In the genomic region with DNA sequence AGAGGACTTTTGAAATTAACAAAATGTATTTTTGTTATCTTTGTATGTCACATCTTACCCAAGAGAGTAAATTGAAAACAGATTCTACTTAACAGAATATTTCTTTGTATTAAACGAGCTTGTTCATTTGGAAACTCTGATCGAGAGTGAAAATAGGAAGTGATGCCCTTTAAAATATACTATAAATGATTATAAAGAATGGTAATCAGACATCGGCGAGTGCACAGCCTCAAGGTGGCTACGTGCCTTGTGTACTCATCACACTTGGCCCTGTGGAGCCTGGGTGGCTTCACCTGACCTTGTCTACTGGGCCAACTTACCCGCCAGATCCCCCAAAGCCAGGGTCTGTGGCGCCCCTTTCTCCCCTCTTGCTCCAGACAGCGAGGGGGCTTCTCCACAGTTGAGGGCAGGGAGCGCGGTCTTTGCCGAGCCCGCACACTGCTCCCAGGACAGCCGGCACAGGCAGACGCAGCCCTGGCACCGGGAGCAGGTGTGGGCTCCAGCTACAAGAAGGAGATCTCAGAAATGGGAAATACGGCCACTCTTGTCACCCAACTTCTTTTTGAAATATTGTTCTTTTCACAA, we compare ENCODE assay signal across 20 cellular contexts.
DNase-seq lines count a peak whose midpoint lies in the region; ATAC-seq, FAIRE-seq and TF ChIP-seq lines count a peak whose summit lies in the region.
"Had no signal": no experiment of that assay in that cellular context is flagged by ENCODE, and none has a peak within 500 bp of the region (broad histone marks: within the 10 kb centered on the region; RNA-seq: fewer than 3 reads in every experiment).

No MANE protein-coding gene starts in this region.

- intact Hi-C loops in kidney (cut with DNase I), result no loop called here

- H3K4me1 ChIP-seq in kidney (ENCODE audit: control insufficient read depth in 1 of 2, insufficient read depth in 1 of 2, low read depth in 1 of 2, low read length in 2 of 2), result no peaks in the 10 kb centered on the region
- no peaks in the 10 kb centered on the region for H3K4me1 ChIP-seq in effector memory CD4-positive, alpha-beta T cell (ENCODE audit: control insufficient read depth, insufficient read depth, low read length, poor library complexity, severe bottlenecking)
- H3K4me1 ChIP-seq: A549 had no signal

- H3K4me1 Mint-ChIP-seq in progenitor cell of endocrine pancreas (ENCODE audit: low read depth), result no peaks in the 10 kb centered on the region
- no peaks in the 10 kb centered on the region for H3K4me1 Mint-ChIP-seq in activated naive CD8-positive, alpha-beta T cell treated with anti-CD3 and anti-CD28 coated beads, Interleukin-2, amount 50 U/mL, for 24 hours
- H3K4me1 Mint-ChIP-seq: T-cell had no signal

- H3K27ac ChIP-seq in kidney (ENCODE audit: low read depth in 2 of 2, low read length in 2 of 2), result no peak overlapping the region
- no peak overlapping the region for H3K27ac ChIP-seq in effector memory CD4-positive, alpha-beta T cell (ENCODE audit: insufficient read depth, low read length, poor library complexity, severe bottlenecking)
- H3K27ac ChIP-seq: A549 had no signal

- peak; percentile 49 for DNase-seq in kidney
- DNase-seq in progenitor cell of endocrine pancreas (ENCODE audit: low spot score, unreplicated experiment), result no peak
- no peak for DNase-seq in effector memory CD4-positive, alpha-beta T cell
- DNase-seq in activated naive CD8-positive, alpha-beta T cell treated with anti-CD3 and anti-CD28 coated beads, Interleukin-2, amount 50 U/mL, for 24 hours, result no peak
- DNase-seq: C1 segment of cervical spinal cord, DND-41, GOT3, NCI-H1436, NCI-H2029, NCI-H82, SK-N-SH, T-cell had no signal

- TF ChIP-seq CTCF in kidney (IDR thresholded peaks at IDR 0.05; ENCODE audit: borderline replicate concordance, extremely low read depth, insufficient read depth) (no peak), progenitor cell of endocrine pancreas (IDR thresholded peaks at IDR 0.05; ENCODE audit: unreplicated experiment) (no peak)

- no peak for TF ChIP-seq POLR2A in GM18505 (IDR thresholded peaks at IDR 0.05; ENCODE audit: borderline replicate concordance, extremely low read depth, insufficient read depth, insufficient read length)

- no peak overlapping the region for H3K4me3 Mint-ChIP-seq in progenitor cell of endocrine pancreas (ENCODE audit: low read depth)
- H3K4me3 Mint-ChIP-seq in activated naive CD8-positive, alpha-beta T cell treated with anti-CD3 and anti-CD28 coated beads, Interleukin-2, amount 50 U/mL, for 24 hours, result no peak overlapping the region
- H3K4me3 Mint-ChIP-seq: T-cell had no signal

- no peak overlapping the region for H3K4me3 ChIP-seq in kidney (ENCODE audit: low read length in 2 of 2)
- no peak overlapping the region for H3K4me3 ChIP-seq in effector memory CD4-positive, alpha-beta T cell (ENCODE audit: insufficient read depth, low read depth, low read length, poor library complexity, severe bottlenecking)
- H3K4me3 ChIP-seq: A549, K562 had no signal

- no peaks in the 10 kb centered on the region for H3K9me3 ChIP-seq in kidney (ENCODE audit: control insufficient read depth in 1 of 2, low read length in 2 of 2)
- H3K9me3 ChIP-seq in effector memory CD4-positive, alpha-beta T cell (ENCODE audit: control insufficient read depth, low read length), result no peaks in the 10 kb centered on the region
- H3K9me3 ChIP-seq: A549, SK-N-SH had no signal

- H3K27me3 Mint-ChIP-seq in progenitor cell of endocrine pancreas, result no peaks in the 10 kb centered on the region
- peaks cover 2% of the 10 kb centered on the region for H3K27me3 Mint-ChIP-seq in activated naive CD8-positive, alpha-beta T cell treated with anti-CD3 and anti-CD28 coated beads, Interleukin-2, amount 50 U/mL, for 24 hours

- no peaks in the 10 kb centered on the region for H3K9me3 Mint-ChIP-seq in progenitor cell of endocrine pancreas (ENCODE audit: low read depth)
- no peaks in the 10 kb centered on the region for H3K9me3 Mint-ChIP-seq in activated naive CD8-positive, alpha-beta T cell treated with anti-CD3 and anti-CD28 coated beads, Interleukin-2, amount 50 U/mL, for 24 hours
- H3K9me3 Mint-ChIP-seq: T-cell had no signal

- ATAC-seq in GM18505 (IDR thresholded peaks at IDR 0.05; ENCODE audit: unreplicated experiment), result peak; percentile 52
- ATAC-seq in GM19468 (IDR thresholded peaks at IDR 0.05; ENCODE audit: extremely low read depth, unreplicated experiment), result peak; percentile 46
- peak; percentile 73 for ATAC-seq in HG03432 (IDR thresholded peaks at IDR 0.05; ENCODE audit: unreplicated experiment)
- no peak for ATAC-seq in activated naive CD8-positive, alpha-beta T cell treated with anti-CD3 and anti-CD28 coated beads, Interleukin-2, amount 50 U/mL, for 24 hours
- ATAC-seq: A549, K562, Panc1, T-cell had no signal

- H3K27me3 ChIP-seq in effector memory CD4-positive, alpha-beta T cell (replicated peaks; ENCODE audit: control insufficient read depth, insufficient read depth, low read length, poor library complexity, severe bottlenecking), result no peaks in the 10 kb centered on the region

- no peak for FAIRE-seq in kidney (lab: Jason Lieb, UNC)
- FAIRE-seq: A549, G401.6, GM12892, K562 had no signal

- H3K36me3 ChIP-seq in kidney (ENCODE audit: control insufficient read depth in 1 of 2, insufficient read depth in 2 of 2, low read length in 2 of 2), result no peaks in the 10 kb centered on the region
- no peaks in the 10 kb centered on the region for H3K36me3 ChIP-seq in effector memory CD4-positive, alpha-beta T cell (ENCODE audit: control insufficient read depth, insufficient read depth, low read length)

- no peak overlapping the region for H3K9ac ChIP-seq in kidney (ENCODE audit: low read length in 2 of 2)
- H3K9ac ChIP-seq: SK-N-SH had no signal

- H3K27ac Mint-ChIP-seq in progenitor cell of endocrine pancreas, result no peak overlapping the region
- no peak overlapping the region for H3K27ac Mint-ChIP-seq in activated naive CD8-positive, alpha-beta T cell treated with anti-CD3 and anti-CD28 coated beads, Interleukin-2, amount 50 U/mL, for 24 hours
- H3K27ac Mint-ChIP-seq: T-cell had no signal

- no peaks in the 10 kb centered on the region for H3K36me3 Mint-ChIP-seq in progenitor cell of endocrine pancreas (ENCODE audit: insufficient read depth)
- no peaks in the 10 kb centered on the region for H3K36me3 Mint-ChIP-seq in activated naive CD8-positive, alpha-beta T cell treated with anti-CD3 and anti-CD28 coated beads, Interleukin-2, amount 50 U/mL, for 24 hours (ENCODE audit: low read depth)
- H3K36me3 Mint-ChIP-seq: T-cell had no signal
